8 cellular contexts compared by ENCODE assay signal in genomic region chr5:172173771-172174170, GRCh38. TPM values are rescaled to one million over a fixed set of nuclear protein-coding genes. Genes with fewer than 3 reads are reported as not detected.
DNase-seq lines count a peak whose midpoint lies in the region; ATAC-seq lines count a peak whose summit lies in the region.

No MANE protein-coding gene starts in this region.

- H3K36me3 Mint-ChIP-seq in T-cell: peaks cover 34% of the 10 kb centered on the region

- H2BK120ac ChIP-seq in trophoblast cell (ENCODE audit: insufficient read depth, low read length, poor library complexity): no peak overlapping the region

- no peaks in the 10 kb centered on the region for H3K9me3 Mint-ChIP-seq in T-cell

- POLR2A ChIA-PET in T-cell (lab: Charles Lee): interaction anchor here (0.5 to 4.5 kb wide), 8 partner anchors 9 to 750 kb away, joined by 4 to 68 read pairs (median 7); partner anchors contain the start of gene STK10 (in 1 of the 2)

- peak overlapping the region; percentile 18 for H3K14ac ChIP-seq in trophoblast cell (ENCODE audit: low read length)

- H2BK5ac ChIP-seq in trophoblast cell (ENCODE audit: low read depth, low read length, poor library complexity): no peak overlapping the region

- H3K36me3 ChIP-seq in adipocyte (ENCODE audit: control insufficient read depth, insufficient read depth, low read length, severe bottlenecking) (no peaks in the 10 kb centered on the region), trophoblast cell (ENCODE audit: control insufficient read depth in 1 of 2, insufficient read depth in 2 of 2, low read length in 2 of 2) (peaks cover 0 to 11% of the 10 kb centered on the region in 2 experiments)

- no CpG with 5 or more reads among the region's 10 CpGs for WGBS in trophoblast cell (ENCODE audit: extremely low coverage, insufficient coverage, insufficient read length)

- no peak overlapping the region for H4K91ac ChIP-seq in trophoblast cell (ENCODE audit: low read depth, low read length)

- H3K9me3 ChIP-seq in adipocyte (ENCODE audit: control insufficient read depth, low read length): no peaks in the 10 kb centered on the region
- no peaks in the 10 kb centered on the region for H3K9me3 ChIP-seq in trophoblast cell (ENCODE audit: insufficient read depth, low read depth, low read length)

- CTCF ChIA-PET in T-cell (lab: Charles Lee): interaction anchor here (0.7 to 5.2 kb wide), 9 partner anchors 9 to 115 kb away, joined by 3 to 119 read pairs (median 8); partner anchors contain the start of gene STK10 (in 2 of the 2)

- peak in 1 of 4 experiments; percentile 4 for ATAC-seq in T-cell (replicated peaks in 1 of 4)
- ATAC-seq in GM18498 (IDR thresholded peaks at IDR 0.05; ENCODE audit: unreplicated experiment): no peak

- no peak overlapping the region for H4K8ac ChIP-seq in trophoblast cell (ENCODE audit: low read depth, low read length)

- H2BK12ac ChIP-seq in trophoblast cell (ENCODE audit: low read length): no peak overlapping the region

- DNase-seq in Caki2 (ENCODE audit: low read depth) (peak; percentile 44), T-cell (peak in 32 of 34 experiments; percentile 14 to 68 (median 48)), adipocyte (ENCODE audit: low read depth) (peak; percentile 28), trophoblast cell (peak; percentile 77 to 82), DMS153 (lab: John Stamatoyannopoulos, UW) (no peak), cortex of kidney (lab: John Stamatoyannopoulos, UW) (no peak), globus pallidus (ENCODE audit: low spot score) (no peak)

- H4K12ac ChIP-seq in trophoblast cell (ENCODE audit: low read depth, low read length): no peak overlapping the region

- H3K27ac Mint-ChIP-seq in T-cell: peak overlapping the region; percentile 100

- H3K4me3 Mint-ChIP-seq in T-cell: peak overlapping the region; percentile 89 to 95 (median 89)

- peaks cover 11% of the 10 kb centered on the region for H3K79me2 ChIP-seq in trophoblast cell (ENCODE audit: control insufficient read depth, insufficient read depth, low read length, poor library complexity)

- H3K18ac ChIP-seq in trophoblast cell (ENCODE audit: low read length): no peak overlapping the region

- H3K9ac ChIP-seq in adipocyte (ENCODE audit: low read length) (peak overlapping the region; percentile 37), trophoblast cell (ENCODE audit: low read length) (no peak overlapping the region)

- no peak overlapping the region for H2AFZ ChIP-seq in trophoblast cell (ENCODE audit: insufficient read depth, low read length, poor library complexity)

- H3K4me2 ChIP-seq in trophoblast cell (ENCODE audit: low read length): no peak overlapping the region

- H3K79me1 ChIP-seq in trophoblast cell (ENCODE audit: low read length): no peaks in the 10 kb centered on the region

- H3K23ac ChIP-seq in trophoblast cell (ENCODE audit: low read length): no peak overlapping the region

- no peak overlapping the region for H2AK5ac ChIP-seq in trophoblast cell (ENCODE audit: low read length)

- H3K27me3 Mint-ChIP-seq in T-cell: no peaks in the 10 kb centered on the region

- H3K4me1 Mint-ChIP-seq in T-cell: peaks cover 98 to 100% (median 99%) of the 10 kb centered on the region in 3 donors

- in situ Hi-C loops in Caki2 (cut with HindIII; ENCODE audit: low pct_unique_long_range_greater_than_20kb, low sequenced_read_pairs): no loop called here

- H3K4me1 ChIP-seq in adipocyte (ENCODE audit: control insufficient read depth, insufficient read depth, low read length) (peaks cover 22% of the 10 kb centered on the region), trophoblast cell (ENCODE audit: control insufficient read depth in 1 of 2, insufficient read depth in 2 of 2, low read length in 2 of 2) (peaks cover 18 to 22% of the 10 kb centered on the region in 2 experiments)

- H3K27me3 ChIP-seq in adipocyte (replicated peaks; ENCODE audit: control insufficient read depth, insufficient read depth, low read length) (no peaks in the 10 kb centered on the region), trophoblast cell (ENCODE audit: insufficient read depth, low read length) (no peaks in the 10 kb centered on the region)

- H3K4ac ChIP-seq in trophoblast cell (ENCODE audit: low read depth, low read length): peak overlapping the region; percentile 22

- H3K27ac ChIP-seq in trophoblast cell (ENCODE audit: low read depth, low read length): no peak overlapping the region

- H3K4me3 ChIP-seq in adipocyte (ENCODE audit: low read length) (no peak overlapping the region), trophoblast cell (ENCODE audit: low read depth, low read length) (no peak overlapping the region)

RNA-seq across cellular contexts. Expression of gene STK10, which starts 14.3 kb away (rescaled TPM):
- total RNA-seq in Caki2 (2014; rRNA removed; shearing (Covaris generic); ENCODE audit: low replicate concordance): 4.0 and 8.5 TPM in 2 replicates
- total RNA-seq in T-cell: 100 to 1,000 TPM; 305 to 437 (median 331) TPM
- polyA plus RNA-seq in trophoblast cell (2013): 29.6 and 30.3 TPM in 2 replicates

RNA-seq across cellular contexts. Expression of gene EFCAB9, which starts 20.2 kb away (rescaled TPM):
- total RNA-seq in Caki2 (2014; rRNA removed; shearing (Covaris generic); ENCODE audit: low replicate concordance): not detected in 2 replicates
- not detected for total RNA-seq in T-cell
- polyA plus RNA-seq in trophoblast cell (2013): not detected in 2 replicates

Comparison
In these comparisons a context has a peak if more than half of its experiments do, and no peak if none do; other contexts are left out.
1. DNase-seq: peak in Caki2 (single experiment), T-cell (32 of 34), adipocyte (single experiment) and trophoblast cell (2 of 2); none in DMS153 (single experiment), cortex of kidney (single experiment) and globus pallidus (single experiment).
2. RNA of gene STK10, which starts 14.3 kb away (total RNA-seq): 305 to 437 TPM in T-cell; 4.0 to 8.5 TPM in Caki2; every median in the first group is over 10 times any median in the second.